Comparison of ENCODE assay signal across 18 cellular contexts in genomic region chr3:197507081-197507480, GRCh38.
"Had no signal": no experiment of that assay in that cellular context is flagged by ENCODE, and none has a peak within 500 bp of the region (broad histone marks: within the 10 kb centered on the region; RNA-seq: fewer than 3 reads in every experiment).

No MANE protein-coding gene starts in this region.

- H3K9me3 ChIP-seq: body of pancreas, lower lobe of right lung, thyroid gland had no signal

- H3K4me3 Mint-ChIP-seq: activated CD4-positive, alpha-beta memory T cell treated with anti-CD3 and anti-CD28 coated beads, Interleukin-2, amount 10 ng/mL, durations not matched to agents 7 days and 5 days; activated naive CD8-positive, alpha-beta T cell; activated T-cell treated with anti-CD3 and anti-CD28 coated beads, Interleukin-2, amount 50 U/mL, for 4 hours; central memory CD8-positive, alpha-beta T cell; stimulated activated effector memory CD8-positive, alpha-beta T cell treated with anti-CD3 and anti-CD28 coated beads, Interleukin-12 subunit alpha, Interleukin-12 subunit beta, amount 100 ng/mL, for 72 hours; T-helper 1 cell treated with Interleukin-12 subunit alpha and Interleukin-12 subunit beta and Interleukin-4 antibody, amounts not matched to agents 30 μg/mL and 1 μg/mL, for 36 hours had no signal

- H3K27me3 Mint-ChIP-seq: activated CD4-positive, alpha-beta memory T cell treated with anti-CD3 and anti-CD28 coated beads, Interleukin-2, amount 10 ng/mL, durations not matched to agents 7 days and 5 days; activated naive CD8-positive, alpha-beta T cell; central memory CD8-positive, alpha-beta T cell had no signal

- H3K4me3 ChIP-seq: body of pancreas, coronary artery, lower lobe of right lung, thyroid gland had no signal

- H3K9me3 Mint-ChIP-seq: activated CD4-positive, alpha-beta memory T cell treated with anti-CD3 and anti-CD28 coated beads, Interleukin-2, amount 10 ng/mL, durations not matched to agents 7 days and 5 days; activated T-cell treated with anti-CD3 and anti-CD28 coated beads, Interleukin-2, amount 50 U/mL, for 4 hours; central memory CD8-positive, alpha-beta T cell; stimulated activated effector memory CD8-positive, alpha-beta T cell treated with anti-CD3 and anti-CD28 coated beads, Interleukin-12 subunit alpha, Interleukin-12 subunit beta, amount 100 ng/mL, for 72 hours; T-helper 1 cell treated with Interleukin-12 subunit alpha and Interleukin-12 subunit beta and Interleukin-4 antibody, amounts not matched to agents 30 μg/mL and 1 μg/mL, for 36 hours had no signal

- ATAC-seq: activated T-cell treated with anti-CD3 and anti-CD28 coated beads, Interleukin-2, amount 50 U/mL, for 4 hours; body of pancreas; lower lobe of right lung; stimulated activated effector memory CD8-positive, alpha-beta T cell treated with anti-CD3 and anti-CD28 coated beads, Interleukin-12 subunit alpha, Interleukin-12 subunit beta, amount 100 ng/mL, for 72 hours had no signal

- H3K79me2 ChIP-seq: parathyroid adenoma had no signal

- H3K36me3 ChIP-seq: lower lobe of right lung, thyroid gland had no signal

- H3K27ac Mint-ChIP-seq: activated CD4-positive, alpha-beta memory T cell treated with anti-CD3 and anti-CD28 coated beads, Interleukin-2, amount 10 ng/mL, durations not matched to agents 7 days and 5 days; activated naive CD8-positive, alpha-beta T cell; T-helper 1 cell treated with Interleukin-12 subunit alpha and Interleukin-12 subunit beta and Interleukin-4 antibody, amounts not matched to agents 30 μg/mL and 1 μg/mL, for 36 hours had no signal

- H3K9ac ChIP-seq: parathyroid adenoma had no signal

- H3K27ac ChIP-seq: body of pancreas, coronary artery, lower lobe of right lung, parathyroid adenoma, thyroid gland had no signal

- H2AFZ ChIP-seq: parathyroid adenoma had no signal

- H3K36me3 Mint-ChIP-seq: activated naive CD8-positive, alpha-beta T cell had no signal

- DNase-seq: activated CD4-positive, alpha-beta memory T cell treated with anti-CD3 and anti-CD28 coated beads, Interleukin-2, amount 10 ng/mL, durations not matched to agents 7 days and 5 days; activated CD4-positive, alpha-beta T cell treated with anti-CD3 and anti-CD28 coated beads for 4 hours; activated effector memory CD4-positive, alpha-beta T cell treated with anti-CD3 and anti-CD28 coated beads, Interleukin-2, amount 50 U/mL, for 16 hours; activated T-cell treated with anti-CD3 and anti-CD28 coated beads, Interleukin-2, amount 50 U/mL, for 4 hours; amniotic stem cell; body of pancreas; foreskin melanocyte; head of caudate nucleus; lower lobe of right lung; stimulated activated CD4-positive, alpha-beta T cell treated with anti-CD3 and anti-CD28 coated beads, Interleukin-12 subunit alpha, Interleukin-12 subunit beta, amount 100 ng/mL, for 4 hours; stimulated activated CD4-positive, alpha-beta T cell treated with anti-CD3 and anti-CD28 coated beads, Interleukin-2, amount 100 ng/mL, for 24 hours; thyroid gland had no signal

- H3K4me1 ChIP-seq: parathyroid adenoma had no signal

- H3K27me3 ChIP-seq: body of pancreas, thyroid gland had no signal
